8 cellular contexts compared by ENCODE assay signal in genomic region chr1:52054496-52055065, GRCh38. TPM values are rescaled to one million over a fixed set of nuclear protein-coding genes. Genes with fewer than 3 reads are reported as not detected.
A peak's percentile ranks its signal among the peaks of the same experiment; 100 is the strongest.
DNase-seq lines count a peak whose midpoint lies in the region; ATAC-seq lines count a peak whose summit lies in the region.

No MANE protein-coding gene starts in this region.

- CTCF ChIA-PET in activated CD4-positive, alpha-beta T cell treated with anti-CD3 and anti-CD28 coated beads, Interleukin-2, amount 10 ng/mL, durations not matched to agents 7 days and 5 days (lab: Charles Lee) = interaction anchor here (0.6 to 1.8 kb wide), 4 partner anchors 10 to 657 kb away, joined by 3 to 5 read pairs (median 4); no protein-coding TSS in a partner anchor

- no peaks in the 10 kb centered on the region for H3K27me3 ChIP-seq in layer of hippocampus (ENCODE audit: control insufficient read depth, insufficient read depth, low read length)
- no peaks in the 10 kb centered on the region for H3K27me3 ChIP-seq in thymus (ENCODE audit: control insufficient read depth, insufficient read depth)

- 2% methylated on average over 13 of the region's 13 CpGs for WGBS in thymus

- peaks cover 9% of the 10 kb centered on the region for H3K36me3 ChIP-seq in thymus (ENCODE audit: control insufficient read depth, insufficient read depth)

- peak overlapping the region; percentile 97 for H3K4me3 Mint-ChIP-seq in activated CD4-positive, alpha-beta T cell treated with anti-CD3 and anti-CD28 coated beads, Interleukin-2, amount 10 ng/mL, durations not matched to agents 7 days and 5 days
- H3K4me3 Mint-ChIP-seq in activated naive CD8-positive, alpha-beta T cell treated with anti-CD3 and anti-CD28 coated beads for 36 hours = peak overlapping the region; percentile 96

- no peaks in the 10 kb centered on the region for H3K9me3 Mint-ChIP-seq in activated CD4-positive, alpha-beta T cell treated with anti-CD3 and anti-CD28 coated beads, Interleukin-2, amount 10 ng/mL, durations not matched to agents 7 days and 5 days
- no peaks in the 10 kb centered on the region for H3K9me3 Mint-ChIP-seq in activated naive CD8-positive, alpha-beta T cell treated with anti-CD3 and anti-CD28 coated beads for 36 hours

- POLR2A ChIA-PET in activated CD4-positive, alpha-beta T cell treated with anti-CD3 and anti-CD28 coated beads, Interleukin-2, amount 10 ng/mL, durations not matched to agents 7 days and 5 days (lab: Charles Lee) = no interaction called here

- no peak for DNase-seq in activated CD4-positive, alpha-beta T cell treated with anti-CD3 and anti-CD28 coated beads, Interleukin-2, amount 10 ng/mL, durations not matched to agents 7 days and 5 days
- no peak for DNase-seq in activated CD4-positive, alpha-beta T cell treated with anti-CD3 and anti-CD28 coated beads, Interleukin-2, amount 50 U/mL, for 48 hours
- no peak for DNase-seq in activated naive CD8-positive, alpha-beta T cell treated with anti-CD3 and anti-CD28 coated beads for 36 hours
- DNase-seq in 8988T = no peak

- peak overlapping the region; percentile 73 for H3K4me3 ChIP-seq in thymus (ENCODE audit: low read length)

- H3K36me3 Mint-ChIP-seq in activated CD4-positive, alpha-beta T cell treated with anti-CD3 and anti-CD28 coated beads, Interleukin-2, amount 10 ng/mL, durations not matched to agents 7 days and 5 days (ENCODE audit: low read depth) = peaks cover 15% of the 10 kb centered on the region
- H3K36me3 Mint-ChIP-seq in activated naive CD8-positive, alpha-beta T cell treated with anti-CD3 and anti-CD28 coated beads for 36 hours = peaks cover 20% of the 10 kb centered on the region

- no peaks in the 10 kb centered on the region for H3K9me3 ChIP-seq in thymus (ENCODE audit: control insufficient read depth)

- no peak for ATAC-seq in GM18502 (IDR thresholded peaks at IDR 0.05; ENCODE audit: poor library complexity, unreplicated experiment)
- no peak for ATAC-seq in GM19452 (IDR thresholded peaks at IDR 0.05; ENCODE audit: unreplicated experiment)

- peaks cover 18% of the 10 kb centered on the region for H3K4me1 ChIP-seq in thymus (ENCODE audit: control insufficient read depth, insufficient read depth, low read length)

- peaks cover 41% of the 10 kb centered on the region for H3K4me1 Mint-ChIP-seq in activated CD4-positive, alpha-beta T cell treated with anti-CD3 and anti-CD28 coated beads, Interleukin-2, amount 10 ng/mL, durations not matched to agents 7 days and 5 days
- peaks cover 49% of the 10 kb centered on the region for H3K4me1 Mint-ChIP-seq in activated naive CD8-positive, alpha-beta T cell treated with anti-CD3 and anti-CD28 coated beads for 36 hours

- H3K27ac ChIP-seq in layer of hippocampus (ENCODE audit: low read depth, low read length) (peak overlapping the region; percentile 86), thymus (ENCODE audit: low read depth) (peak overlapping the region; percentile 76)

- no peaks in the 10 kb centered on the region for H3K27me3 Mint-ChIP-seq in activated CD4-positive, alpha-beta T cell treated with anti-CD3 and anti-CD28 coated beads, Interleukin-2, amount 10 ng/mL, durations not matched to agents 7 days and 5 days
- H3K27me3 Mint-ChIP-seq in activated naive CD8-positive, alpha-beta T cell treated with anti-CD3 and anti-CD28 coated beads for 36 hours = no peaks in the 10 kb centered on the region

- H3K27ac Mint-ChIP-seq in activated CD4-positive, alpha-beta T cell treated with anti-CD3 and anti-CD28 coated beads, Interleukin-2, amount 10 ng/mL, durations not matched to agents 7 days and 5 days = peak overlapping the region; percentile 94
- H3K27ac Mint-ChIP-seq in activated naive CD8-positive, alpha-beta T cell treated with anti-CD3 and anti-CD28 coated beads for 36 hours = peak overlapping the region; percentile 98

RNA-seq across cellular contexts. Expression of gene TXNDC12, which starts 0.4 kb away (rescaled TPM):
- total RNA-seq in activated CD4-positive, alpha-beta T cell treated with anti-CD3 and anti-CD28 coated beads, Interleukin-2, amount 10 ng/mL, durations not matched to agents 7 days and 5 days = 10 to 100 TPM; 48.1 to 49.2 TPM
- 10 to 100 TPM; 33.3 to 36.1 TPM for total RNA-seq in activated naive CD8-positive, alpha-beta T cell treated with anti-CD3 and anti-CD28 coated beads for 36 hours
- polyA plus RNA-seq in thymus = 27.2 TPM

RNA-seq across cellular contexts. Expression of gene BTF3L4, which starts 1.5 kb away (rescaled TPM):
- 10 to 100 TPM; 32.7 to 37.3 TPM for total RNA-seq in activated CD4-positive, alpha-beta T cell treated with anti-CD3 and anti-CD28 coated beads, Interleukin-2, amount 10 ng/mL, durations not matched to agents 7 days and 5 days
- total RNA-seq in activated naive CD8-positive, alpha-beta T cell treated with anti-CD3 and anti-CD28 coated beads for 36 hours = 10 to 100 TPM; 40.2 to 43.2 TPM
- 66.2 TPM for polyA plus RNA-seq in thymus

RNA-seq across cellular contexts. Expression of gene KTI12, which starts 21.0 kb away (rescaled TPM):
- 10 to 100 TPM in 1 of 2 experiments, 1 to 10 TPM in 1; 7.7 to 12.9 TPM for total RNA-seq in activated CD4-positive, alpha-beta T cell treated with anti-CD3 and anti-CD28 coated beads, Interleukin-2, amount 10 ng/mL, durations not matched to agents 7 days and 5 days
- total RNA-seq in activated naive CD8-positive, alpha-beta T cell treated with anti-CD3 and anti-CD28 coated beads for 36 hours = 10 to 100 TPM; 17.6 to 18.1 TPM
- polyA plus RNA-seq in thymus = 11.1 TPM
